In genomic region chr11:69372589-69373250, GRCh38 we compare ENCODE assay signal across 22 cellular contexts.
DNase-seq lines count a peak whose midpoint lies in the region; ATAC-seq and TF ChIP-seq lines count a peak whose summit lies in the region.
"Had no signal": no experiment of that assay in that cellular context is flagged by ENCODE, and none has a peak within 500 bp of the region (broad histone marks: within the 10 kb centered on the region; RNA-seq: fewer than 3 reads in every experiment).

No MANE protein-coding gene starts in this region.

- POLR2A ChIA-PET in activated CD4-positive, alpha-beta T cell treated with anti-CD3 and anti-CD28 coated beads for 36 hours (lab: Charles Lee) = no interaction called here
- POLR2A ChIA-PET in activated CD4-positive, alpha-beta T cell treated with anti-CD3 and anti-CD28 coated beads, Interleukin-2, amount 10 ng/mL, durations not matched to agents 7 days and 5 days (lab: Charles Lee) = no interaction called here

- H3K27me3 Mint-ChIP-seq in activated CD4-positive, alpha-beta T cell treated with anti-CD3 and anti-CD28 coated beads for 36 hours = no peaks in the 10 kb centered on the region
- H3K27me3 Mint-ChIP-seq in activated CD4-positive, alpha-beta T cell treated with anti-CD3 and anti-CD28 coated beads, Interleukin-2, amount 10 ng/mL, durations not matched to agents 7 days and 5 days = no peaks in the 10 kb centered on the region
- H3K27me3 Mint-ChIP-seq in neural crest cell (ENCODE audit: low read depth) = no peaks in the 10 kb centered on the region
- H3K27me3 Mint-ChIP-seq in T-helper 2 cell treated with Interferon-gamma antibody and Interleukin-4, amounts not matched to agents 5 μg/mL and 100 μg/mL, for 36 hours (ENCODE audit: low read depth) = no peaks in the 10 kb centered on the region

- H3K27ac Mint-ChIP-seq in activated CD4-positive, alpha-beta T cell treated with anti-CD3 and anti-CD28 coated beads for 36 hours = no peak overlapping the region
- no peak overlapping the region for H3K27ac Mint-ChIP-seq in activated CD4-positive, alpha-beta T cell treated with anti-CD3 and anti-CD28 coated beads, Interleukin-2, amount 10 ng/mL, durations not matched to agents 7 days and 5 days
- H3K27ac Mint-ChIP-seq in neural crest cell (ENCODE audit: unreplicated experiment) = peak overlapping the region; percentile 60
- H3K27ac Mint-ChIP-seq in T-helper 2 cell treated with Interferon-gamma antibody and Interleukin-4, amounts not matched to agents 5 μg/mL and 100 μg/mL, for 36 hours = no peak overlapping the region
- H3K27ac Mint-ChIP-seq: activated T-helper 1 cell treated with anti-CD3 and anti-CD28 coated beads, Interleukin-12 subunit alpha, Interleukin-12 subunit beta, Interleukin-2, Interleukin-4 antibody, amounts not matched to agents 30 ng/mL and 10 ng/mL and 1 ng/mL, durations not matched to agents 14 hours and 24 hours and 36 hours; stimulated activated effector memory CD8-positive, alpha-beta T cell treated with anti-CD3 and anti-CD28 coated beads, Interleukin-12 subunit alpha, Interleukin-12 subunit beta, amount 100 ng/mL, for 72 hours had no signal

- no peak for TF ChIP-seq CTCF in neural crest cell (conservative IDR thresholded peaks at IDR 0.05)

- peak; percentile 1 for DNase-seq in activated CD4-positive, alpha-beta T cell treated with anti-CD3 and anti-CD28 coated beads for 36 hours
- DNase-seq in activated CD4-positive, alpha-beta T cell treated with anti-CD3 and anti-CD28 coated beads, Interleukin-2, amount 10 ng/mL, durations not matched to agents 7 days and 5 days = no peak
- DNase-seq in DMS 273 treated with DMSO at 0.1 percent for 48 hours (lab: John Stamatoyannopoulos, UW) (peak; percentile 58), neural crest cell (ENCODE audit: low read depth, low spot score) (no peak), HuH-7 (ENCODE audit: low spot score) (no peak)
- peak; percentile 2 for DNase-seq in activated naive CD4-positive, alpha-beta T cell treated with anti-CD3 and anti-CD28 coated beads, Interleukin-2, amount 50 U/mL, for 16 hours
- DNase-seq in T-helper 2 cell treated with Interferon-gamma antibody and Interleukin-4, amounts not matched to agents 5 μg/mL and 100 μg/mL, for 36 hours (ENCODE audit: low spot score) = no peak
- DNase-seq: activated CD4-positive, alpha-beta T cell treated with anti-CD3 and anti-CD28 coated beads, Interleukin-2, amount 50 U/mL, for 4 hours; amygdala; central memory CD4-positive, alpha-beta T cell; GF-D8; immature natural killer cell; Kasumi-1; mammary epithelial cell; naive B cell; NCI-H1092 treated with DMSO at 0.1 percent for 48 hours; thyroid gland had no signal

- no peak overlapping the region for H3K4me3 Mint-ChIP-seq in activated CD4-positive, alpha-beta T cell treated with anti-CD3 and anti-CD28 coated beads for 36 hours
- no peak overlapping the region for H3K4me3 Mint-ChIP-seq in activated CD4-positive, alpha-beta T cell treated with anti-CD3 and anti-CD28 coated beads, Interleukin-2, amount 10 ng/mL, durations not matched to agents 7 days and 5 days
- no peak overlapping the region for H3K4me3 Mint-ChIP-seq in neural crest cell
- H3K4me3 Mint-ChIP-seq in T-helper 2 cell treated with Interferon-gamma antibody and Interleukin-4, amounts not matched to agents 5 μg/mL and 100 μg/mL, for 36 hours = no peak overlapping the region
- H3K4me3 Mint-ChIP-seq: activated T-helper 1 cell treated with anti-CD3 and anti-CD28 coated beads, Interleukin-12 subunit alpha, Interleukin-12 subunit beta, Interleukin-2, Interleukin-4 antibody, amounts not matched to agents 30 ng/mL and 10 ng/mL and 1 ng/mL, durations not matched to agents 14 hours and 24 hours and 36 hours; immature natural killer cell; naive B cell; stimulated activated effector memory CD8-positive, alpha-beta T cell treated with anti-CD3 and anti-CD28 coated beads, Interleukin-12 subunit alpha, Interleukin-12 subunit beta, amount 100 ng/mL, for 72 hours had no signal

- ATAC-seq in activated CD4-positive, alpha-beta T cell treated with anti-CD3 and anti-CD28 coated beads for 36 hours = no peak
- no peak for ATAC-seq in GM18861 (IDR thresholded peaks at IDR 0.05; ENCODE audit: unreplicated experiment)
- ATAC-seq: GM12878; Panc1; stimulated activated effector memory CD8-positive, alpha-beta T cell treated with anti-CD3 and anti-CD28 coated beads, Interleukin-12 subunit alpha, Interleukin-12 subunit beta, amount 100 ng/mL, for 72 hours had no signal

- H3K4me1 Mint-ChIP-seq in activated CD4-positive, alpha-beta T cell treated with anti-CD3 and anti-CD28 coated beads for 36 hours = no peaks in the 10 kb centered on the region
- no peaks in the 10 kb centered on the region for H3K4me1 Mint-ChIP-seq in activated CD4-positive, alpha-beta T cell treated with anti-CD3 and anti-CD28 coated beads, Interleukin-2, amount 10 ng/mL, durations not matched to agents 7 days and 5 days
- no peaks in the 10 kb centered on the region for H3K4me1 Mint-ChIP-seq in neural crest cell
- H3K4me1 Mint-ChIP-seq in T-helper 2 cell treated with Interferon-gamma antibody and Interleukin-4, amounts not matched to agents 5 μg/mL and 100 μg/mL, for 36 hours (ENCODE audit: low read depth) = no peaks in the 10 kb centered on the region
- H3K4me1 Mint-ChIP-seq: immature natural killer cell; stimulated activated effector memory CD8-positive, alpha-beta T cell treated with anti-CD3 and anti-CD28 coated beads, Interleukin-12 subunit alpha, Interleukin-12 subunit beta, amount 100 ng/mL, for 72 hours had no signal

- CTCF ChIA-PET in activated CD4-positive, alpha-beta T cell treated with anti-CD3 and anti-CD28 coated beads for 36 hours (lab: Charles Lee) = no interaction called here
- CTCF ChIA-PET in activated CD4-positive, alpha-beta T cell treated with anti-CD3 and anti-CD28 coated beads, Interleukin-2, amount 10 ng/mL, durations not matched to agents 7 days and 5 days (lab: Charles Lee) = no interaction called here

- no peaks in the 10 kb centered on the region for H3K9me3 Mint-ChIP-seq in activated CD4-positive, alpha-beta T cell treated with anti-CD3 and anti-CD28 coated beads for 36 hours (ENCODE audit: low read depth)
- peaks cover 4% of the 10 kb centered on the region for H3K9me3 Mint-ChIP-seq in activated CD4-positive, alpha-beta T cell treated with anti-CD3 and anti-CD28 coated beads, Interleukin-2, amount 10 ng/mL, durations not matched to agents 7 days and 5 days
- H3K9me3 Mint-ChIP-seq in neural crest cell = peaks cover 14% of the 10 kb centered on the region
- no peaks in the 10 kb centered on the region for H3K9me3 Mint-ChIP-seq in T-helper 2 cell treated with Interferon-gamma antibody and Interleukin-4, amounts not matched to agents 5 μg/mL and 100 μg/mL, for 36 hours
- H3K9me3 Mint-ChIP-seq: activated T-helper 1 cell treated with anti-CD3 and anti-CD28 coated beads, Interleukin-12 subunit alpha, Interleukin-12 subunit beta, Interleukin-2, Interleukin-4 antibody, amounts not matched to agents 30 ng/mL and 10 ng/mL and 1 ng/mL, durations not matched to agents 14 hours and 24 hours and 36 hours; immature natural killer cell; stimulated activated effector memory CD8-positive, alpha-beta T cell treated with anti-CD3 and anti-CD28 coated beads, Interleukin-12 subunit alpha, Interleukin-12 subunit beta, amount 100 ng/mL, for 72 hours had no signal

- intact Hi-C loops in activated CD4-positive, alpha-beta T cell treated with anti-CD3 and anti-CD28 coated beads for 36 hours (cut with DNase I, micrococcal nuclease) = no loop called here

- H3K36me3 Mint-ChIP-seq in activated CD4-positive, alpha-beta T cell treated with anti-CD3 and anti-CD28 coated beads for 36 hours (ENCODE audit: low read depth) = no peaks in the 10 kb centered on the region
- H3K36me3 Mint-ChIP-seq in activated CD4-positive, alpha-beta T cell treated with anti-CD3 and anti-CD28 coated beads, Interleukin-2, amount 10 ng/mL, durations not matched to agents 7 days and 5 days (ENCODE audit: low read depth) = no peaks in the 10 kb centered on the region
- H3K36me3 Mint-ChIP-seq in neural crest cell (ENCODE audit: low read depth) = peaks cover 5% of the 10 kb centered on the region
- H3K36me3 Mint-ChIP-seq in T-helper 2 cell treated with Interferon-gamma antibody and Interleukin-4, amounts not matched to agents 5 μg/mL and 100 μg/mL, for 36 hours (ENCODE audit: low read depth) = no peaks in the 10 kb centered on the region
- H3K36me3 Mint-ChIP-seq: immature natural killer cell; stimulated activated effector memory CD8-positive, alpha-beta T cell treated with anti-CD3 and anti-CD28 coated beads, Interleukin-12 subunit alpha, Interleukin-12 subunit beta, amount 100 ng/mL, for 72 hours had no signal

Comparison
In these comparisons a context has a peak if more than half of its experiments do, and no peak if none do; other contexts are left out.
1. DNase-seq: peak in activated CD4-positive, alpha-beta T cell treated with anti-CD3 and anti-CD28 coated beads for 36 hours (single experiment), DMS 273 treated with DMSO at 0.1 percent for 48 hours (single experiment) and activated naive CD4-positive, alpha-beta T cell treated with anti-CD3 and anti-CD28 coated beads, Interleukin-2, amount 50 U/mL, for 16 hours (single experiment); none in activated CD4-positive, alpha-beta T cell treated with anti-CD3 and anti-CD28 coated beads, Interleukin-2, amount 10 ng/mL, durations not matched to agents 7 days and 5 days (single experiment), neural crest cell (single experiment), HuH-7 (single experiment) and T-helper 2 cell treated with Interferon-gamma antibody and Interleukin-4, amounts not matched to agents 5 μg/mL and 100 μg/mL, for 36 hours (single experiment).